24 cellular contexts compared by ENCODE assay signal in genomic region chr10:16984242-16984641, GRCh38.
"Had no signal": no experiment of that assay in that cellular context is flagged by ENCODE, and none has a peak within 500 bp of the region (broad histone marks: within the 10 kb centered on the region; RNA-seq: fewer than 3 reads in every experiment).

No MANE protein-coding gene starts in this region.

- H3K4me2 ChIP-seq: hepatocyte had no signal

- H3K4me1 Mint-ChIP-seq: stimulated activated effector memory CD8-positive, alpha-beta T cell treated with anti-CD3 and anti-CD28 coated beads, Interleukin-12 subunit alpha, Interleukin-12 subunit beta, amount 100 ng/mL, for 72 hours had no signal

- H2AFZ ChIP-seq: hepatocyte had no signal

- FAIRE-seq: colon, kidney, small intestine had no signal

- H3K27me3 ChIP-seq: esophagus squamous epithelium, foreskin keratinocyte, hepatocyte, ovary, suprapubic skin, tibial artery, upper lobe of right lung, vagina had no signal

- H3K27ac ChIP-seq: esophagus squamous epithelium, foreskin keratinocyte, hepatocyte, ovary, suprapubic skin, tibial artery, upper lobe of right lung had no signal

- H3K27me3 Mint-ChIP-seq: dendritic cell treated with granulocyte-macrophage colony-stimulating factor and Interleukin-4, amounts not matched to agents 40 ng/mL and 50 ng/mL, for 4 days; effector memory CD8-positive, alpha-beta T cell had no signal

- H3K36me3 Mint-ChIP-seq: stimulated activated effector memory CD8-positive, alpha-beta T cell treated with anti-CD3 and anti-CD28 coated beads, Interleukin-12 subunit alpha, Interleukin-12 subunit beta, amount 100 ng/mL, for 72 hours had no signal

- H3K4me3 ChIP-seq: esophagus squamous epithelium, hepatocyte, lung, ovary, suprapubic skin, tibial artery, upper lobe of right lung, vagina had no signal

- H3K9me3 ChIP-seq: esophagus squamous epithelium, ovary, suprapubic skin, tibial artery, upper lobe of right lung, vagina had no signal

- H3K36me3 ChIP-seq: esophagus squamous epithelium, ovary, suprapubic skin, tibial artery, upper lobe of right lung, vagina had no signal

- H3K9me3 Mint-ChIP-seq: dendritic cell treated with granulocyte-macrophage colony-stimulating factor and Interleukin-4, amounts not matched to agents 40 ng/mL and 50 ng/mL, for 4 days; effector memory CD8-positive, alpha-beta T cell; stimulated activated effector memory CD8-positive, alpha-beta T cell treated with anti-CD3 and anti-CD28 coated beads, Interleukin-12 subunit alpha, Interleukin-12 subunit beta, amount 100 ng/mL, for 72 hours had no signal

- DNase-seq: effector memory CD8-positive, alpha-beta T cell; esophagus squamous epithelium; foreskin keratinocyte; head of caudate nucleus; kidney; left colon; left ventricle myocardium superior; mesendoderm; naive thymus-derived CD4-positive, alpha-beta T cell; ovary; right cardiac atrium; small intestine; stimulated activated CD4-positive, alpha-beta T cell treated with anti-CD3 and anti-CD28 coated beads, Interleukin-4, amount 100 ng/mL, for 1 hour; stimulated activated CD8-positive, alpha-beta memory T cell treated with anti-CD3 and anti-CD28 coated beads, Interleukin-4, amount 100 ng/mL, for 48 hours; stimulated activated naive CD8-positive, alpha-beta T cell treated with anti-CD3 and anti-CD28 coated beads, Interleukin-15, Interleukin-2, amounts not matched to agents 100 U/mL and 50 U/mL, for 24 hours; tibial artery; upper lobe of right lung had no signal

- H3K4me3 Mint-ChIP-seq: dendritic cell treated with granulocyte-macrophage colony-stimulating factor and Interleukin-4, amounts not matched to agents 40 ng/mL and 50 ng/mL, for 4 days; effector memory CD8-positive, alpha-beta T cell; naive thymus-derived CD4-positive, alpha-beta T cell; stimulated activated effector memory CD8-positive, alpha-beta T cell treated with anti-CD3 and anti-CD28 coated beads, Interleukin-12 subunit alpha, Interleukin-12 subunit beta, amount 100 ng/mL, for 72 hours had no signal

- H3K27ac Mint-ChIP-seq: dendritic cell treated with granulocyte-macrophage colony-stimulating factor and Interleukin-4, amounts not matched to agents 40 ng/mL and 50 ng/mL, for 4 days; naive thymus-derived CD4-positive, alpha-beta T cell; stimulated activated effector memory CD8-positive, alpha-beta T cell treated with anti-CD3 and anti-CD28 coated beads, Interleukin-12 subunit alpha, Interleukin-12 subunit beta, amount 100 ng/mL, for 72 hours had no signal

- ATAC-seq: effector memory CD8-positive, alpha-beta T cell; foreskin keratinocyte; left colon; left ventricle myocardium superior; naive thymus-derived CD4-positive, alpha-beta T cell; right cardiac atrium; stimulated activated effector memory CD8-positive, alpha-beta T cell treated with anti-CD3 and anti-CD28 coated beads, Interleukin-12 subunit alpha, Interleukin-12 subunit beta, amount 100 ng/mL, for 72 hours; stimulated activated naive CD8-positive, alpha-beta T cell treated with anti-CD3 and anti-CD28 coated beads, Interleukin-15, Interleukin-2, amounts not matched to agents 100 U/mL and 50 U/mL, for 24 hours; upper lobe of right lung had no signal

- H3K79me2 ChIP-seq: hepatocyte had no signal
